ENCODE assay signal across 13 cellular contexts in the genomic region with DNA sequence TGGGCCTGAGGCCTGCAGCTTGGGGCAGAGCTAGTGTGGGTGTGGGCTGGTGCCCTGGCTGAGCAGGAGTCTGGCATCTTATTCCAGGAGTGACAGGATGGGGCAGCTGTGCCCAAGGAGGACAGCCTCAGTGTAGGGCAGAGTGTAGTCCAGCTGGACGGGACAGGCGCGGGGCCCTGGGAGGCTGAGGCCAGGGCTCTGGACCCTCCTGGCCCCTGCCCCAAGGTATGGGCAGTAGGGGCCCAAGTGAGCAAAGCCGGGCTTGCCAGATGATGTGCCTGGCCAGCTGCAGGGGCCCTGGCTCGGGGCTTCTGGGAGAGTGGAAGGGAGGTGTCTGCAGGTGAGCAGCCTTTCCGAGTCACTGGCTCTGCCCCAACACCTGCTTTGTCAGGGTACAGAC.
"Had no signal": no experiment of that assay in that cellular context is flagged by ENCODE, and none has a peak within 500 bp of the region (broad histone marks: within the 10 kb centered on the region; RNA-seq: fewer than 3 reads in every experiment).

No MANE protein-coding gene starts in this region.

- H3K27ac ChIP-seq: heart left ventricle, sigmoid colon, suprapubic skin, thyroid gland had no signal

- H3K4me1 ChIP-seq: heart left ventricle, sigmoid colon, thyroid gland had no signal

- DNase-seq: effector memory CD4-positive, alpha-beta T cell; heart left ventricle; hippocampal formation; kidney glomerular epithelial cell; mammary epithelial cell; naive thymus-derived CD4-positive, alpha-beta T cell; posterior cingulate gyrus; sigmoid colon; small intestine; stimulated activated CD4-positive, alpha-beta T cell treated with anti-CD3 and anti-CD28 coated beads, Interleukin-2, amount 100 ng/mL, for 48 hours; stimulated activated naive CD8-positive, alpha-beta T cell treated with anti-CD3 and anti-CD28 coated beads, Interleukin-15, Interleukin-2, amounts not matched to agents 100 U/mL and 50 U/mL, for 24 hours; thyroid gland had no signal

- H3K9me3 ChIP-seq: heart left ventricle, sigmoid colon, suprapubic skin, thyroid gland had no signal

- H3K36me3 ChIP-seq: heart left ventricle, sigmoid colon, suprapubic skin, thyroid gland had no signal

- H3K27me3 ChIP-seq: thyroid gland had no signal

- H3K4me3 ChIP-seq: heart left ventricle, sigmoid colon, suprapubic skin, thyroid gland had no signal

- ATAC-seq: heart left ventricle; naive thymus-derived CD4-positive, alpha-beta T cell; stimulated activated naive CD8-positive, alpha-beta T cell treated with anti-CD3 and anti-CD28 coated beads, Interleukin-15, Interleukin-2, amounts not matched to agents 100 U/mL and 50 U/mL, for 24 hours had no signal
